In the genomic region with DNA sequence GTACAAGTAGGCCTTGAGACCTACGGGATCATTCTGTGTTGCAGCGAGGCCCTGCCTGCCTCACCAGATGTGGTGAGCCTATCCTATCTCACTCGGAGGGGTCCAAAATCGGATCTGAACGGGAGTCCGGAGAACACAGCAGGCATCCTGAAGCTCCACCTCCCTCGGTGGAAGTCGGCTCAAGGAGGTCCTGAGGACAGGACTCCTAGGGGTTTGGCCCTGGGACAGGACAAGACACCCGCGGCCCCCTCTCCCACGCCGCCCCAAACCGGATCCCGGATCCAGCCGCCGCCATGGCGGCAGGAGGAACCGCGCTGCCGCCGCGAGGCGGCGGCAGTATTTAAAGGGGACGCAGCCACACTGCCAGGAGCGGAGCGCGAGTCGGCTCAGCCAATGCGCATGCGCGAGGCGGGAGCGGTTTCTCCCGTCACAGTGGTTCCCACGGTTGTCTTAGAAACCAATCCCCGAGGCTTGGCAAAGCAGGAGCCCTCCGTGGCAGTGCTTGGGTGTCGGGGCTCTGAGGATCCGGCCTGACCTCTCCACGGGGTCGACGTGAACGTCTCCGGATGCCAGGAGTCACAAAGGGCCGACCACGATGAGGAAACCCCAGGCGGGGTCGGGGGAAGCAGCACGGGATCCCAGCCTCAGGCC, we compare ENCODE assay signal across 8 cellular contexts.
A peak's percentile ranks its signal among the peaks of the same experiment; 100 is the strongest.
DNase-seq lines count a peak whose midpoint lies in the region; ATAC-seq and TF ChIP-seq lines count a peak whose summit lies in the region.
"Not testable (repeated sequence)": the region's sequence is repeated elsewhere in the genome, so short reads cannot be mapped to it uniquely, and the experiment has no call there.

No MANE protein-coding gene starts in this region.

- peak in 1 of 4 donors; percentile 18 for TF ChIP-seq POLR2A in esophagus squamous epithelium (IDR thresholded peaks at IDR 0.05)

- POLR2A ChIA-PET in Panc1 (lab: Charles Lee), result not testable (repeated sequence)

- peak overlapping the region; percentile 55 for H3K4me3 Mint-ChIP-seq in Calu3 (ENCODE audit: low read depth, unreplicated experiment)
- peak overlapping the region; percentile 66 for H3K4me3 Mint-ChIP-seq in activated T-helper 17 cell treated with anti-CD3 and anti-CD28 coated beads, Interleukin-2, amount 50 U/mL, for 72 hours
- H3K4me3 Mint-ChIP-seq in naive B cell, result peak overlapping the region in 5 of 8 donors; percentile 25 to 79 (median 47)

- peaks cover 12% of the 10 kb centered on the region for H3K36me3 Mint-ChIP-seq in Calu3 (ENCODE audit: insufficient read depth, unreplicated experiment)
- not testable (repeated sequence) for H3K36me3 Mint-ChIP-seq in activated T-helper 17 cell treated with anti-CD3 and anti-CD28 coated beads, Interleukin-2, amount 50 U/mL, for 72 hours (ENCODE audit: low read depth); naive B cell

- CTCF ChIA-PET in Calu3 (lab: Charles Lee); Panc1 (lab: Charles Lee): not testable (repeated sequence)

- BruUV-seq in Calu3 (replicated peaks; lab: Mats Ljungman, UMichigan); Panc1 (replicated peaks; lab: Mats Ljungman, UMichigan): not testable (repeated sequence)

- intact Hi-C loops in Calu3 (cut with micrococcal nuclease; ENCODE audit: unreplicated experiment); Panc1 (cut with micrococcal nuclease; ENCODE audit: unreplicated experiment); esophagus squamous epithelium (cut with DNase I): not testable (repeated sequence)

- not testable (repeated sequence) for H3K27ac ChIP-seq in Panc1 (ENCODE audit: low read length)
- H3K27ac ChIP-seq in esophagus squamous epithelium, result peak overlapping the region in 3 of 4 donors; percentile 66 to 79 (median 69)

- H3K4me1 Mint-ChIP-seq in Calu3 (ENCODE audit: low read depth, unreplicated experiment); activated T-helper 17 cell treated with anti-CD3 and anti-CD28 coated beads, Interleukin-2, amount 50 U/mL, for 72 hours; naive B cell: not testable (repeated sequence)

- in situ Hi-C loops in Panc1 (cut with HindIII; ENCODE audit: low pct_unique_long_range_greater_than_20kb, low sequenced_read_pairs), result not testable (repeated sequence)

- H3K36me3 ChIP-seq in Panc1 (ENCODE audit: control insufficient read depth, insufficient read depth, low read length); esophagus squamous epithelium: not testable (repeated sequence)

- 7% methylated on average over 2 of the region's 50 CpGs; no CpG with 5 or more reads in 1 of the 2 donors for WGBS in esophagus squamous epithelium, 2 donors

- H3K27me3 ChIP-seq in Panc1 (ENCODE audit: control insufficient read depth, insufficient read depth, low read length); esophagus squamous epithelium: not testable (repeated sequence)

- peak overlapping the region; percentile 14 to 27; a peak in 1 of 4 replicates for H3K4me3 ChIP-seq in Panc1 (ENCODE audit: low read depth in 2 of 2, low read length in 2 of 2)
- H3K4me3 ChIP-seq in esophagus squamous epithelium, result peak overlapping the region; percentile 25 to 63 (median 44)

- peak overlapping the region; percentile 71 for H3K27ac Mint-ChIP-seq in Calu3 (ENCODE audit: unreplicated experiment)
- H3K27ac Mint-ChIP-seq in activated T-helper 17 cell treated with anti-CD3 and anti-CD28 coated beads, Interleukin-2, amount 50 U/mL, for 72 hours, result peak overlapping the region; percentile 32
- not testable (repeated sequence) for H3K27ac Mint-ChIP-seq in naive B cell

- not testable (repeated sequence) for H3K4me1 ChIP-seq in Panc1 (ENCODE audit: control insufficient read depth, insufficient read depth, low read length); esophagus squamous epithelium

- H3K9me3 ChIP-seq in Panc1 (ENCODE audit: control insufficient read depth, insufficient read depth, low read depth, low read length); esophagus squamous epithelium: not testable (repeated sequence)

- not testable (repeated sequence) for TF ChIP-seq CTCF in Calu3 (IDR thresholded peaks at IDR 0.05; ENCODE audit: unreplicated experiment); Panc1 (IDR thresholded peaks at IDR 0.05)
- TF ChIP-seq CTCF in esophagus squamous epithelium (IDR thresholded peaks at IDR 0.05), result peak in 4 of 6 experiments; percentile 14 to 31 (median 22)

- not testable (repeated sequence) for H3K27me3 Mint-ChIP-seq in Calu3 (ENCODE audit: unreplicated experiment); activated T-helper 17 cell treated with anti-CD3 and anti-CD28 coated beads, Interleukin-2, amount 50 U/mL, for 72 hours; naive B cell

- H3K9me3 Mint-ChIP-seq in Calu3 (ENCODE audit: low read depth, unreplicated experiment); activated T-helper 17 cell treated with anti-CD3 and anti-CD28 coated beads, Interleukin-2, amount 50 U/mL, for 72 hours; naive B cell: not testable (repeated sequence)

- peak; percentile 61 for DNase-seq in Calu3
- not testable (repeated sequence) for DNase-seq in Panc1 (ENCODE audit: low read depth, low spot score); esophagus squamous epithelium (lab: John Stamatoyannopoulos, UW)
- DNase-seq in naive B cell, result peak; percentile 39
- DNase-seq in stimulated activated CD8-positive, alpha-beta memory T cell treated with anti-CD3 and anti-CD28 coated beads, Interleukin-2, amount 100 ng/mL, for 1 hour (ENCODE audit: low read depth in 2 of 2), result peak; percentile 22 to 37

- ATAC-seq in GM21529 (IDR thresholded peaks at IDR 0.05; ENCODE audit: unreplicated experiment), result peak; percentile 100
- peak; percentile 59 for ATAC-seq in HG03565 (IDR thresholded peaks at IDR 0.05; ENCODE audit: unreplicated experiment)
- ATAC-seq in Panc1, result not testable (repeated sequence)
- ATAC-seq in activated T-helper 17 cell treated with anti-CD3 and anti-CD28 coated beads, Interleukin-2, amount 50 U/mL, for 72 hours (replicated peaks), result peak; percentile 100
- peak in 1 of 2 donors; percentile 65 for ATAC-seq in naive B cell (ENCODE audit: low read depth in 2 of 2)
